1 cellular context compared by ENCODE assay signal in genomic region chr3:170972917-170973316, GRCh38.
TF ChIP-seq lines count a peak whose summit lies in the region.
"Not testable (repeated sequence)": the region's sequence is repeated elsewhere in the genome, so short reads cannot be mapped to it uniquely, and the experiment has no call there.

No MANE protein-coding gene starts in this region.

TF ChIP-seq in HepG2, 621 proteins besides CTCF, POLR2A, EP300 and RAD21 (continued from another document and continues in another):
- TF ChIP-seq TFE3 (CRISPR knock-in tag; IDR thresholded peaks at IDR 0.05), result peak; percentile 84; the same call in 1 of the 2 replicates
- peak; percentile 41; the same call in 1 of the 2 replicates for TF ChIP-seq CREB1 (IDR thresholded peaks at IDR 0.05)
- TF ChIP-seq CREB1 (CRISPR knock-in tag; IDR thresholded peaks at IDR 0.05), result peak; percentile 57
- TF ChIP-seq ZNF12 (CRISPR knock-in tag; IDR thresholded peaks at IDR 0.05), result peak; percentile 90
- TF ChIP-seq PPARG (CRISPR knock-in tag; conservative IDR thresholded peaks at IDR 0.05), result peak; percentile 76
- peak; percentile 71 for TF ChIP-seq ZBTB43 (CRISPR knock-in tag; conservative IDR thresholded peaks at IDR 0.05)
- TF ChIP-seq TFDP1 (CRISPR knock-in tag; IDR thresholded peaks at IDR 0.05; ENCODE audit: borderline replicate concordance), result peak; percentile 27; the same call in 1 of the 2 replicates
- TF ChIP-seq ISL2 (CRISPR knock-in tag; IDR thresholded peaks at IDR 0.05), result peak; percentile 99
- peak; percentile 48; the same call in 1 of the 2 replicates for TF ChIP-seq DRAP1 (CRISPR knock-in tag; IDR thresholded peaks at IDR 0.05)
- TF ChIP-seq RAD51 (IDR thresholded peaks at IDR 0.05; ENCODE audit: borderline replicate concordance), result peak; percentile 12; the same call in 1 of the 2 replicates
- TF ChIP-seq ZNF343 (CRISPR knock-in tag; IDR thresholded peaks at IDR 0.05), result 0 out of 2 replicates have a peak, but pooled peaks have one; percentile 33
- TF ChIP-seq ARID5B (CRISPR knock-in tag; IDR thresholded peaks at IDR 0.05), result peak; percentile 97
- peak; percentile 89; the same call in 1 of the 2 replicates for TF ChIP-seq TBX3 (IDR thresholded peaks at IDR 0.05; ENCODE audit: borderline replicate concordance)
- TF ChIP-seq BCL6 (CRISPR knock-in tag; IDR thresholded peaks at IDR 0.05), result peak; percentile 91
- TF ChIP-seq GABPA (IDR thresholded peaks at IDR 0.05; ENCODE audit: low read depth, low read length), result not testable (repeated sequence)
- peak; percentile 27 for TF ChIP-seq GABPA (CRISPR knock-in tag; IDR thresholded peaks at IDR 0.05; ENCODE audit: low read depth)
- peak; percentile 98 for TF ChIP-seq HOMEZ (CRISPR knock-in tag; IDR thresholded peaks at IDR 0.05; ENCODE audit: low read depth)
- TF ChIP-seq KLF16 (CRISPR knock-in tag; IDR thresholded peaks at IDR 0.05), result peak in 1 of 2 experiments; percentile 88; a peak in 2 of 4 replicates
- TF ChIP-seq ELF4 (CRISPR knock-in tag; IDR thresholded peaks at IDR 0.05; ENCODE audit: borderline replicate concordance), result 0 out of 2 replicates have a peak, but pooled peaks have one; percentile 33
- TF ChIP-seq ZNF772 (CRISPR knock-in tag; IDR thresholded peaks at IDR 0.05), result peak; percentile 51; the same call in 1 of the 2 replicates
- TF ChIP-seq FOXA1 (IDR thresholded peaks at IDR 0.05), result peak; percentile 87
- TF ChIP-seq FOXA1 (CRISPR knock-in tag; IDR thresholded peaks at IDR 0.05), result peak; percentile 89
- peak; percentile 98 for TF ChIP-seq FOXP4 (CRISPR knock-in tag; IDR thresholded peaks at IDR 0.05)
- peak; percentile 39; the same call in 1 of the 2 replicates for TF ChIP-seq KLF12 (CRISPR knock-in tag; IDR thresholded peaks at IDR 0.05; ENCODE audit: borderline replicate concordance)
- TF ChIP-seq ESRRA (CRISPR knock-in tag; IDR thresholded peaks at IDR 0.05; ENCODE audit: low read depth), result peak; percentile 62; the same call in 1 of the 2 replicates
- 0 out of 2 replicates have a peak, but pooled peaks have one; percentile 62 for TF ChIP-seq ZNF557 (CRISPR knock-in tag; IDR thresholded peaks at IDR 0.05)
- peak; percentile 94; the same call in 1 of the 2 replicates for TF ChIP-seq ZBTB20 (CRISPR knock-in tag; IDR thresholded peaks at IDR 0.05; ENCODE audit: borderline replicate concordance, low read depth)
- peak; percentile 39; the same call in 1 of the 2 replicates for TF ChIP-seq ZMYM3 (CRISPR knock-in tag; IDR thresholded peaks at IDR 0.05)
- TF ChIP-seq MYPOP (CRISPR knock-in tag; IDR thresholded peaks at IDR 0.05), result peak; percentile 70; the same call in 1 of the 2 replicates
- peak; percentile 92 for TF ChIP-seq ELF3 (CRISPR knock-in tag; IDR thresholded peaks at IDR 0.05)
- TF ChIP-seq ZNF644 (CRISPR knock-in tag; IDR thresholded peaks at IDR 0.05; ENCODE audit: low read depth), result peak; percentile 63
- TF ChIP-seq HMG20A (CRISPR knock-in tag; IDR thresholded peaks at IDR 0.05; ENCODE audit: borderline replicate concordance), result peak; percentile 97
- TF ChIP-seq ETV5 (CRISPR knock-in tag; IDR thresholded peaks at IDR 0.05; ENCODE audit: borderline replicate concordance), result peak; percentile 50; the same call in 1 of the 2 replicates
- peak; percentile 90 for TF ChIP-seq PAXIP1 (CRISPR knock-in tag; conservative IDR thresholded peaks at IDR 0.05)
- TF ChIP-seq DDIT3 (CRISPR knock-in tag; IDR thresholded peaks at IDR 0.05), result peak; percentile 37; the same call in 1 of the 2 replicates
- TF ChIP-seq ZNF761 (CRISPR knock-in tag; conservative IDR thresholded peaks at IDR 0.05), result 0 out of 2 replicates have a peak, but pooled peaks have one; percentile 27
- TF ChIP-seq FOSL1 (CRISPR knock-in tag; IDR thresholded peaks at IDR 0.05; ENCODE audit: borderline replicate concordance), result peak; percentile 19; the same call in 1 of the 2 replicates
- TF ChIP-seq MED1 (CRISPR knock-in tag; IDR thresholded peaks at IDR 0.05), result peak; percentile 98
- peak; percentile 59; the same call in 1 of the 2 replicates for TF ChIP-seq JUNB (CRISPR knock-in tag; IDR thresholded peaks at IDR 0.05; ENCODE audit: borderline replicate concordance)
- peak; percentile 93 for TF ChIP-seq SMAD3 (CRISPR knock-in tag; IDR thresholded peaks at IDR 0.05)
- peak; percentile 94; the same call in 1 of the 2 replicates for TF ChIP-seq NKX3-1 (CRISPR knock-in tag; IDR thresholded peaks at IDR 0.05)
- peak; percentile 82; the same call in 1 of the 2 replicates for TF ChIP-seq ZNF337 (CRISPR knock-in tag; IDR thresholded peaks at IDR 0.05; ENCODE audit: borderline replicate concordance, low read depth)
- TF ChIP-seq ZFP1 (CRISPR knock-in tag; IDR thresholded peaks at IDR 0.05), result peak; percentile 94
